Comparison of ENCODE assay signal across 1 cellular context in genomic region chr12:64329311-64329710, GRCh38.
TF ChIP-seq lines count a peak whose summit lies in the region.

No MANE protein-coding gene starts in this region.

TF ChIP-seq in HEK293, 187 proteins besides CTCF, POLR2A, EP300 and RAD21 (continued from another document):
- TF ChIP-seq, protein P1, sequence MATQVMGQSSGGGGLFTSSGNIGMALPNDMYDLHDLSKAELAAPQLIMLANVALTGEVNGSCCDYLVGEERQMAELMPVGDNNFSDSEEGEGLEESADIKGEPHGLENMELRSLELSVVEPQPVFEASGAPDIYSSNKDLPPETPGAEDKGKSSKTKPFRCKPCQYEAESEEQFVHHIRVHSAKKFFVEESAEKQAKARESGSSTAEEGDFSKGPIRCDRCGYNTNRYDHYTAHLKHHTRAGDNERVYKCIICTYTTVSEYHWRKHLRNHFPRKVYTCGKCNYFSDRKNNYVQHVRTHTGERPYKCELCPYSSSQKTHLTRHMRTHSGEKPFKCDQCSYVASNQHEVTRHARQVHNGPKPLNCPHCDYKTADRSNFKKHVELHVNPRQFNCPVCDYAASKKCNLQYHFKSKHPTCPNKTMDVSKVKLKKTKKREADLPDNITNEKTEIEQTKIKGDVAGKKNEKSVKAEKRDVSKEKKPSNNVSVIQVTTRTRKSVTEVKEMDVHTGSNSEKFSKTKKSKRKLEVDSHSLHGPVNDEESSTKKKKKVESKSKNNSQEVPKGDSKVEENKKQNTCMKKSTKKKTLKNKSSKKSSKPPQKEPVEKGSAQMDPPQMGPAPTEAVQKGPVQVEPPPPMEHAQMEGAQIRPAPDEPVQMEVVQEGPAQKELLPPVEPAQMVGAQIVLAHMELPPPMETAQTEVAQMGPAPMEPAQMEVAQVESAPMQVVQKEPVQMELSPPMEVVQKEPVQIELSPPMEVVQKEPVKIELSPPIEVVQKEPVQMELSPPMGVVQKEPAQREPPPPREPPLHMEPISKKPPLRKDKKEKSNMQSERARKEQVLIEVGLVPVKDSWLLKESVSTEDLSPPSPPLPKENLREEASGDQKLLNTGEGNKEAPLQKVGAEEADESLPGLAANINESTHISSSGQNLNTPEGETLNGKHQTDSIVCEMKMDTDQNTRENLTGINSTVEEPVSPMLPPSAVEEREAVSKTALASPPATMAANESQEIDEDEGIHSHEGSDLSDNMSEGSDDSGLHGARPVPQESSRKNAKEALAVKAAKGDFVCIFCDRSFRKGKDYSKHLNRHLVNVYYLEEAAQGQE (tag by site-specific recombination; IDR thresholded peaks at IDR 0.05), result peak; percentile 67; the same call in 1 of the 2 replicates
- peak; percentile 65; the same call in 1 of the 2 replicates for TF ChIP-seq ZNF202 (tag by site-specific recombination; IDR thresholded peaks at IDR 0.05; ENCODE audit: borderline replicate concordance)
- TF ChIP-seq ZNF266 (tag by site-specific recombination; IDR thresholded peaks at IDR 0.05; ENCODE audit: low read depth), result peak; percentile 72
- TF ChIP-seq ZNF558 (tag by site-specific recombination; IDR thresholded peaks at IDR 0.05), result 0 out of 2 replicates have a peak, but pooled peaks have one; percentile 40
